ENCODE assay signal across 8 cellular contexts in genomic region chr2:24359701-24360049, GRCh38. TPM values are rescaled to one million over a fixed set of nuclear protein-coding genes. Genes with fewer than 3 reads are reported as not detected.
DNase-seq lines count a peak whose midpoint lies in the region; ATAC-seq lines count a peak whose summit lies in the region.

No MANE protein-coding gene starts in this region.

- ATAC-seq in HG03108 (IDR thresholded peaks at IDR 0.05; ENCODE audit: unreplicated experiment), result peak; percentile 6
- ATAC-seq in left lobe of liver, result peak; percentile 56

- peak; percentile 61 for DNase-seq in DMS 273 (lab: John Stamatoyannopoulos, UW; ENCODE audit: unreplicated experiment)
- DNase-seq in DMS 273 treated with DMSO at 0.1 percent for 48 hours (lab: John Stamatoyannopoulos, UW), result no peak
- DNase-seq in T-helper 2 cell, result peak; percentile 18 to 64 (median 56)
- DNase-seq in central memory CD4-positive, alpha-beta T cell, result peak; percentile 71
- DNase-seq in left lobe of liver (ENCODE audit: low spot score), result peak; percentile 67
- peak; percentile 53 to 64 for DNase-seq in stimulated activated CD4-positive, alpha-beta T cell treated with anti-CD3 and anti-CD28 coated beads, Interleukin-2, amount 100 ng/mL, for 24 hours
- no peak for DNase-seq in foreskin melanocyte

RNA-seq across cellular contexts. Expression of gene ITSN2, which starts 0.7 kb away (rescaled TPM):
- 21.7 TPM for total RNA-seq in left lobe of liver

Comparison
In these comparisons a context has a peak if more than half of its experiments do, and no peak if none do; other contexts are left out.
1. DNase-seq: peak in DMS 273 (single experiment), T-helper 2 cell (5 of 5), central memory CD4-positive, alpha-beta T cell (single experiment), left lobe of liver (single experiment) and stimulated activated CD4-positive, alpha-beta T cell treated with anti-CD3 and anti-CD28 coated beads, Interleukin-2, amount 100 ng/mL, for 24 hours (2 of 2); none in DMS 273 treated with DMSO at 0.1 percent for 48 hours (single experiment) and foreskin melanocyte (single experiment).